8 cellular contexts compared by ENCODE assay signal in the genomic region with DNA sequence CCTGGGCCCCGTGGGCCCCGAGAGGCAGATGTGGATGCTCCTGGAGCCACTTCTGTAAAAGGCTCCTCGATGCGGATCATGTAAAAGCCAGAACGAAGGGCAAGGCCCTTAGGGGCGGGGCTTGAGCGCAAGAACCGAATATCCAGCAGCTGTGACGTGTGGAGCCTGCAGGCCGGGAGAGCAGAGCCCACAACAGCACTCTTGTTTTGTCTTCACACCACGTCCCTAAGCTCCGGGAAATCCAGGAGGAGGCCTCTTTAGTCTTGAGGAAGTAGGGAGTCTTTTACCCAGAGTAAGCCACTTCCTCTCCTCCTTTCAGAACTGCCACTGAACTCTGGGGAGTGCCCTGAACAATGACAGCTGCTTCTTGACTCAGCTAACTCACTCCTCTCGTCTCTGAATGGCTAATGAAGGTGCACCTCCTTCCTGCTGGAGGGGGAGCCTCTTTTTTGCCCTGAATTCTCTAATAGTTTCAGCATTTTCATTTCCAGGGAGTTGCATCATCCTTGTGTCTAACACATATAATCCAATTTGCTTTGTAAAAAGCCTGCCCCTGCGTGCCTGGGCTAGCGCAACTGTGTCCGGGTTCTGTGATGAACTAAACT. TPM values are rescaled to one million over a fixed set of nuclear protein-coding genes. Genes with fewer than 3 reads are reported as not detected.
DNase-seq lines count a peak whose midpoint lies in the region; ATAC-seq, FAIRE-seq and TF ChIP-seq lines count a peak whose summit lies in the region.

No MANE protein-coding gene starts in this region.

- TF ChIP-seq CTCF in choroid plexus epithelial cell (conservative IDR thresholded peaks at IDR 0.05; ENCODE audit: low read depth, low read length) (peak; percentile 10), HepG2 (CRISPR knock-in tag; IDR thresholded peaks at IDR 0.05) (no peak)

- no peaks in the 10 kb centered on the region for H4K20me1 ChIP-seq in HepG2 (ENCODE audit: insufficient read depth, low read length)

- H3K27me3 ChIP-seq in SJSA1 (replicated peaks) (no peaks in the 10 kb centered on the region), HepG2 (ENCODE audit: control insufficient read depth in 1 of 2, insufficient read depth in 2 of 2, low read length in 2 of 2) (no peaks in the 10 kb centered on the region; a peak in 1 of 5 replicates)

- peaks cover 69% of the 10 kb centered on the region for H3K36me3 ChIP-seq in SJSA1
- peaks cover 3 to 25% of the 10 kb centered on the region in 2 experiments; a peak in 4 of 5 replicates for H3K36me3 ChIP-seq in HepG2 (replicated peaks in 1 of 2; ENCODE audit: control insufficient read depth in 1 of 2, insufficient read depth in 2 of 2, low read length in 2 of 2)

- ATAC-seq in HG03460 (IDR thresholded peaks at IDR 0.05; ENCODE audit: unreplicated experiment) (peak; percentile 56), HepG2 (no peak), HG03196 (IDR thresholded peaks at IDR 0.05; ENCODE audit: unreplicated experiment) (no peak)

- H3K9ac ChIP-seq in HepG2 (ENCODE audit: insufficient read depth, low read depth, low read length): no peak overlapping the region

- FAIRE-seq in HepG2 (lab: Jason Lieb, UNC) (no peak), H54 (lab: Jason Lieb, UNC) (no peak)

- H3K27ac ChIP-seq in SJSA1: peak overlapping the region; percentile 50
- H3K27ac ChIP-seq in HepG2 (ENCODE audit: extremely low read length, insufficient read depth, low read length): no peak overlapping the region

- no peak for TF ChIP-seq EP300 in HepG2 (IDR thresholded peaks at IDR 0.05; ENCODE audit: low read depth in 2 of 2, low read length in 2 of 2)
- no peak for TF ChIP-seq EP300 in HepG2 (CRISPR knock-in tag; IDR thresholded peaks at IDR 0.05; ENCODE audit: borderline replicate concordance)

- in situ Hi-C loops in HepG2 (cut with HindIII; ENCODE audit: extremely low pct_ligation_motif_present, low pct_unique_long_range_greater_than_20kb): no loop called here

- peaks cover 19% of the 10 kb centered on the region for H3K4me1 ChIP-seq in SJSA1 (replicated peaks)
- H3K4me1 ChIP-seq in HepG2 (ENCODE audit: insufficient read depth, low read length): peaks cover 8% of the 10 kb centered on the region

- H3K4me3 ChIP-seq in SJSA1 (0 out of 2 replicates have a peak overlapping the region, but pooled peaks have one; percentile 3), choroid plexus epithelial cell (ENCODE audit: low read depth, low read length) (peak overlapping the region; percentile 39), HepG2 (replicated peaks in 1 of 3; ENCODE audit: insufficient read depth in 1 of 3, low read depth in 2 of 3, low read length in 3 of 3) (no peak overlapping the region)

- no peak overlapping the region for H2AFZ ChIP-seq in HepG2 (ENCODE audit: low read length)

- POLR2A ChIA-PET in HepG2 (lab: Yijun Ruan, JAX): no interaction called here

- BruUV-seq in HepG2 (replicated peaks; lab: Mats Ljungman, UMichigan): no TSS peak

- intact Hi-C loops in HepG2 (cut with micrococcal nuclease; ENCODE audit: unreplicated experiment): no loop called here

- WGBS in HepG2 (ENCODE audit: low lambda C conversion rate): 94% methylated on average over 16 of the region's 16 CpGs

- TF ChIP-seq RAD21 in HepG2 (CRISPR knock-in tag; IDR thresholded peaks at IDR 0.05): no peak

- no peaks in the 10 kb centered on the region for H3K79me2 ChIP-seq in HepG2 (ENCODE audit: insufficient read depth, low read length)

- H3K9me3 ChIP-seq in SJSA1 (replicated peaks) (peaks cover 4% of the 10 kb centered on the region), HepG2 (ENCODE audit: low read length) (no peaks in the 10 kb centered on the region)

- TF ChIP-seq POLR2A in HepG2 (IDR thresholded peaks at IDR 0.05; ENCODE audit: insufficient read depth in 1 of 2, low read depth in 2 of 2, low read length in 2 of 2) (no peak), H54 (IDR thresholded peaks at IDR 0.05; ENCODE audit: low read depth, low read length) (no peak)

- DNase-seq in COLO829 (ENCODE audit: low spot score) (peak; percentile 85), SJSA1 (ENCODE audit: low read depth in 1 of 2, low spot score in 2 of 2) (peak; percentile 65 to 76), choroid plexus epithelial cell (ENCODE audit: low read depth) (peak; percentile 93), HepG2 (ENCODE audit: low spot score) (no peak), H54 (ENCODE audit: insufficient read length, low spot score) (no peak)
- peak in 4 of 6 experiments; percentile 28 to 49 (median 34) for DNase-seq in stimulated activated naive CD4-positive, alpha-beta T cell (lab: John Stamatoyannopoulos, UW)

- CTCF ChIA-PET in HepG2 (lab: Yijun Ruan, JAX; ENCODE audit: low intra/inter-chr PET ratio, low total read pairs): no interaction called here

- no peak overlapping the region for H3K4me2 ChIP-seq in HepG2 (ENCODE audit: low read depth, low read length)

TF ChIP-seq in HepG2, 621 proteins besides CTCF, POLR2A, EP300 and RAD21:
- TF ChIP-seq CEBPB (IDR thresholded peaks at IDR 0.05; ENCODE audit: borderline replicate concordance, low read depth, low read length) (peak; percentile 3; the same call in 1 of the 2 replicates), ZNF709 (CRISPR knock-in tag; IDR thresholded peaks at IDR 0.05) (no peak)

RNA-seq across cellular contexts. Expression of gene L3MBTL2, which starts 12.5 kb away (rescaled TPM):
- total RNA-seq in SJSA1 (2014; rRNA removed; shearing (Covaris generic)): 23.7 and 25.8 TPM in 2 replicates
- total RNA-seq in HepG2 (2016; rRNA removed; fragmentation: Illumina TruSeq; extraction: Trizol): 33.7 and 37.6 TPM in 2 replicates
- 2.0 and 2.6 TPM in 2 replicates for total RNA-seq in HepG2 (2016; cell fraction: cytosol; rRNA removed; fragmentation: Illumina TruSeq; extraction: Trizol; ENCODE audit: low read depth)
- total RNA-seq in HepG2 (2016; cell fraction: insoluble cytoplasmic fraction; rRNA removed; fragmentation: Illumina TruSeq; extraction: Trizol): 33.9 and 35.3 TPM in 2 replicates
- 9.5 and 10.0 TPM in 2 replicates for total RNA-seq in HepG2 (2016; cell fraction: membrane; rRNA removed; fragmentation: Illumina TruSeq; extraction: Trizol)
- total RNA-seq in HepG2 (2016; cell fraction: nucleus; rRNA removed; fragmentation: Illumina TruSeq; extraction: Trizol): 18.8 and 19.9 TPM in 2 replicates
- polyA plus RNA-seq in HepG2 (2011; rRNA removed): 13.8 and 15.2 TPM in 2 replicates
- polyA plus RNA-seq in HepG2 (2011; cell fraction: cytosol; rRNA removed): 11.1 and 12.2 TPM in 2 replicates
- polyA plus RNA-seq in HepG2 (2011; cell fraction: nucleus; rRNA removed): 22.6 and 24.9 TPM in 2 replicates
- polyA plus RNA-seq in HepG2 (2012): 8.5 and 9.8 TPM in 2 replicates
- polyA plus RNA-seq in HepG2 (2016; cell fraction: cytosol; fragmentation: Illumina TruSeq; extraction: Trizol; ENCODE audit: low read depth): 1.4 and 1.9 TPM in 2 replicates
- 23.7 and 29.8 TPM in 2 replicates for polyA plus RNA-seq in HepG2 (2016; cell fraction: insoluble cytoplasmic fraction; fragmentation: Illumina TruSeq; extraction: Trizol; ENCODE audit: low read depth)
- 4.5 and 4.6 TPM in 2 replicates for polyA plus RNA-seq in HepG2 (2016; cell fraction: membrane; fragmentation: Illumina TruSeq; extraction: Trizol; ENCODE audit: low read depth)
- 29.0 and 31.3 TPM in 2 replicates for polyA plus RNA-seq in HepG2 (2016; cell fraction: nucleus; fragmentation: Illumina TruSeq; extraction: Trizol; ENCODE audit: insufficient read depth, low read depth)
- 21.4 and 43.9 TPM in 2 replicates for polyA minus RNA-seq in HepG2 (2011; rRNA and poly(A)+ RNA removed; ENCODE audit: low replicate concordance)
- 8.2 and 8.3 TPM in 2 replicates for polyA minus RNA-seq in HepG2 (2011; cell fraction: cytosol; rRNA and poly(A)+ RNA removed)
- 10.6 and 11.2 TPM in 2 replicates for polyA minus RNA-seq in HepG2 (2011; cell fraction: nucleus; rRNA and poly(A)+ RNA removed)

RNA-seq across cellular contexts. Expression of gene CHADL, which starts 23.1 kb away (rescaled TPM):
- total RNA-seq in SJSA1 (2014; rRNA removed; shearing (Covaris generic)): 0.11 TPM in 1 of 2 replicates, not detected in the other
- total RNA-seq in HepG2 (2016; rRNA removed; fragmentation: Illumina TruSeq; extraction: Trizol): 2.9 and 8.1 TPM in 2 replicates
- 0.88 and 1.3 TPM in 2 replicates for total RNA-seq in HepG2 (2016; cell fraction: cytosol; rRNA removed; fragmentation: Illumina TruSeq; extraction: Trizol; ENCODE audit: low read depth)
- total RNA-seq in HepG2 (2016; cell fraction: insoluble cytoplasmic fraction; rRNA removed; fragmentation: Illumina TruSeq; extraction: Trizol): 2.9 and 8.3 TPM in 2 replicates
- total RNA-seq in HepG2 (2016; cell fraction: membrane; rRNA removed; fragmentation: Illumina TruSeq; extraction: Trizol): 1.6 and 1.8 TPM in 2 replicates
- 6.1 TPM in 2 replicates for total RNA-seq in HepG2 (2016; cell fraction: nucleus; rRNA removed; fragmentation: Illumina TruSeq; extraction: Trizol)
- polyA plus RNA-seq in HepG2 (2011; rRNA removed): 2.8 and 6.1 TPM in 2 replicates
- polyA plus RNA-seq in HepG2 (2011; cell fraction: cytosol; rRNA removed): 2.6 and 5.3 TPM in 2 replicates
- polyA plus RNA-seq in HepG2 (2011; cell fraction: nucleus; rRNA removed): 7.4 and 7.5 TPM in 2 replicates
- 1.9 and 2.5 TPM in 2 replicates for polyA plus RNA-seq in HepG2 (2012)
- 0.71 and 1.1 TPM in 2 replicates for polyA plus RNA-seq in HepG2 (2016; cell fraction: cytosol; fragmentation: Illumina TruSeq; extraction: Trizol; ENCODE audit: low read depth)
- 2.5 and 3.1 TPM in 2 replicates for polyA plus RNA-seq in HepG2 (2016; cell fraction: insoluble cytoplasmic fraction; fragmentation: Illumina TruSeq; extraction: Trizol; ENCODE audit: low read depth)
- polyA plus RNA-seq in HepG2 (2016; cell fraction: membrane; fragmentation: Illumina TruSeq; extraction: Trizol; ENCODE audit: low read depth): 0.88 and 1.5 TPM in 2 replicates
- 9.0 and 10.9 TPM in 2 replicates for polyA plus RNA-seq in HepG2 (2016; cell fraction: nucleus; fragmentation: Illumina TruSeq; extraction: Trizol; ENCODE audit: insufficient read depth, low read depth)
- polyA minus RNA-seq in HepG2 (2011; rRNA and poly(A)+ RNA removed; ENCODE audit: low replicate concordance): 0.07 and 3.2 TPM in 2 replicates
- 2.1 and 2.4 TPM in 2 replicates for polyA minus RNA-seq in HepG2 (2011; cell fraction: cytosol; rRNA and poly(A)+ RNA removed)
- 2.6 and 3.9 TPM in 2 replicates for polyA minus RNA-seq in HepG2 (2011; cell fraction: nucleus; rRNA and poly(A)+ RNA removed)

Comparison
In these comparisons a context has a peak if more than half of its experiments do, and no peak if none do; other contexts are left out.
1. DNase-seq: peak in COLO829 (single experiment), SJSA1 (2 of 2), choroid plexus epithelial cell (single experiment) and stimulated activated naive CD4-positive, alpha-beta T cell (4 of 6); none in HepG2 (single experiment) and H54 (single experiment).
2. H3K4me3 ChIP-seq: peak in SJSA1 (single experiment) and choroid plexus epithelial cell (single experiment); none in HepG2 (0 of 3).